In genomic region chr18:57816208-57816999, GRCh38 we compare ENCODE assay signal across 14 cellular contexts. TPM values are rescaled to one million over a fixed set of nuclear protein-coding genes. Genes with fewer than 3 reads are reported as not detected.
DNase-seq lines count a peak whose midpoint lies in the region; ATAC-seq, FAIRE-seq and TF ChIP-seq lines count a peak whose summit lies in the region.
"Had no signal": no experiment of that assay in that cellular context is flagged by ENCODE, and none has a peak within 500 bp of the region (broad histone marks: within the 10 kb centered on the region; RNA-seq: fewer than 3 reads in every experiment).

No MANE protein-coding gene starts in this region.

- H4K20me1 ChIP-seq in GM23338 (replicated peaks; ENCODE audit: insufficient read depth), result no peaks in the 10 kb centered on the region
- no peaks in the 10 kb centered on the region for H4K20me1 ChIP-seq in keratinocyte (ENCODE audit: control insufficient read depth, extremely low read depth, insufficient read depth, low read length)

- H3K27ac ChIP-seq in GM23338 (ENCODE audit: low read depth), result no peak overlapping the region
- no peak overlapping the region for H3K27ac ChIP-seq in keratinocyte (ENCODE audit: control insufficient read depth, insufficient read depth, low read length)

- H3K79me2 ChIP-seq in GM23338 (replicated peaks; ENCODE audit: insufficient read depth), result no peaks in the 10 kb centered on the region
- no peaks in the 10 kb centered on the region for H3K79me2 ChIP-seq in keratinocyte (ENCODE audit: control insufficient read depth, insufficient read depth, low read length)

- no peak for ATAC-seq in GM23338
- ATAC-seq: CD8-positive, alpha-beta T cell; Right ventricle myocardium inferior had no signal

- H3K27me3 ChIP-seq in GM23338 (ENCODE audit: insufficient read depth), result no peaks in the 10 kb centered on the region
- H3K27me3 ChIP-seq in keratinocyte (ENCODE audit: control insufficient read depth, extremely low read depth, insufficient read depth, low read length), result no peaks in the 10 kb centered on the region
- H3K27me3 ChIP-seq: BE2C had no signal

- peaks cover 4% of the 10 kb centered on the region for H3K27me3 Mint-ChIP-seq in GM23338 (ENCODE audit: insufficient read depth, low read depth, poor library complexity)
- H3K27me3 Mint-ChIP-seq in MCF 10A (ENCODE audit: insufficient read depth, unreplicated experiment), result no peaks in the 10 kb centered on the region

- H3K4me1 ChIP-seq in GM23338 (ENCODE audit: insufficient read depth) (no peaks in the 10 kb centered on the region), keratinocyte (ENCODE audit: control insufficient read depth, extremely low read depth, insufficient read depth, low read length) (peaks cover 22% of the 10 kb centered on the region)
- H3K4me1 ChIP-seq: BE2C had no signal

- no peaks in the 10 kb centered on the region for H3K9me2 ChIP-seq in GM23338 (ENCODE audit: insufficient read depth)

- H3K4me1 Mint-ChIP-seq in GM23338, result peaks cover 6% of the 10 kb centered on the region; the same call in 2 of the 3 replicates
- peaks cover 24% of the 10 kb centered on the region for H3K4me1 Mint-ChIP-seq in MCF 10A (ENCODE audit: insufficient read depth, unreplicated experiment)

- dilution Hi-C loops in keratinocyte (cut with MboI; ENCODE audit: extremely low pct_ligation_motif_present, low sequenced_read_pairs), result no loop called here

- BruUV-seq in MCF 10A (replicated peaks; lab: Mats Ljungman, UMichigan), result no TSS peak

- no peak for FAIRE-seq in keratinocyte (lab: Jason Lieb, UNC)

- no peaks in the 10 kb centered on the region for H3F3A ChIP-seq in GM23338 (replicated peaks; ENCODE audit: low read depth)

- no peaks in the 10 kb centered on the region for H3K9me3 ChIP-seq in keratinocyte (ENCODE audit: control insufficient read depth, low read depth, low read length)
- H3K9me3 ChIP-seq: BE2C had no signal

- H3K4me3 ChIP-seq in GM23338 (no peak overlapping the region), keratinocyte (ENCODE audit: control insufficient read depth in 2 of 3, extremely low read depth in 1 of 3, insufficient read depth in 2 of 3, low read depth in 1 of 3, low read length in 3 of 3) (no peak overlapping the region)

- H3K4me2 ChIP-seq in GM23338 (no peak overlapping the region), keratinocyte (ENCODE audit: control insufficient read depth, extremely low read depth, insufficient read depth, low read depth, low read length) (no peak overlapping the region)

- H3K27ac Mint-ChIP-seq in GM23338 (no peak overlapping the region), MCF 10A (ENCODE audit: low read depth, unreplicated experiment) (peak overlapping the region; percentile 16)
- H3K27ac Mint-ChIP-seq: CD8-positive, alpha-beta T cell had no signal

- no peaks in the 10 kb centered on the region for H3K36me3 ChIP-seq in GM23338 (ENCODE audit: insufficient read depth)
- no peaks in the 10 kb centered on the region for H3K36me3 ChIP-seq in keratinocyte (ENCODE audit: control insufficient read depth in 2 of 2, extremely low read depth in 1 of 2, insufficient read depth in 2 of 2, low read length in 2 of 2)
- H3K36me3 ChIP-seq: BE2C had no signal

- H3K9me3 Mint-ChIP-seq in GM23338 (peaks cover 11% of the 10 kb centered on the region), MCF 10A (ENCODE audit: unreplicated experiment) (peaks cover 14% of the 10 kb centered on the region)

- H3K36me3 Mint-ChIP-seq in GM23338 (ENCODE audit: low read depth) (no peaks in the 10 kb centered on the region), MCF 10A (ENCODE audit: insufficient read depth, unreplicated experiment) (peaks cover 6% of the 10 kb centered on the region)

- H2AFZ ChIP-seq in GM23338 (peak overlapping the region; percentile 72), keratinocyte (ENCODE audit: control insufficient read depth, low read length) (peak overlapping the region; percentile 11)

- H3K4me3 Mint-ChIP-seq in GM23338 (no peak overlapping the region), MCF 10A (ENCODE audit: unreplicated experiment) (no peak overlapping the region)
- H3K4me3 Mint-ChIP-seq: CD8-positive, alpha-beta T cell had no signal

- H3K9me1 ChIP-seq in keratinocyte (ENCODE audit: control insufficient read depth, extremely low read depth, insufficient read depth, low read length), result no peaks in the 10 kb centered on the region

- POLR2A ChIA-PET in MCF 10A (lab: Yijun Ruan, JAX), result no interaction called here

- no peak for TF ChIP-seq CTCF in GM23338 (conservative IDR thresholded peaks at IDR 0.05; ENCODE audit: low read depth in 2 of 2)
- TF ChIP-seq CTCF in MCF 10A (IDR thresholded peaks at IDR 0.05; ENCODE audit: unreplicated experiment), result no peak
- TF ChIP-seq CTCF in keratinocyte (optimal IDR thresholded peaks at IDR 0.05 in 1 of 3, IDR thresholded peaks at IDR 0.05 in 1 of 3, conservative IDR thresholded peaks at IDR 0.05 in 1 of 3; ENCODE audit: extremely low read depth in 1 of 3, insufficient read depth in 2 of 3, low read length in 3 of 3), result no peak

- CTCF ChIA-PET in MCF 10A (lab: Yijun Ruan, JAX), result no interaction called here

- H3K9ac ChIP-seq in keratinocyte (ENCODE audit: control insufficient read depth, extremely low read depth, insufficient read depth, low read length), result no peak overlapping the region

- peak; percentile 72 for DNase-seq in DMS53 (lab: John Stamatoyannopoulos, UW)
- no peak for DNase-seq in GM23338 (ENCODE audit: low spot score)
- peak; percentile 55 for DNase-seq in MCF 10A (ENCODE audit: unreplicated experiment)
- no peak for DNase-seq in keratinocyte (ENCODE audit: low read depth, low spot score)
- DNase-seq in NCI-H524 (lab: John Stamatoyannopoulos, UW), result no peak
- no peak for DNase-seq in activated CD4-positive, alpha-beta T cell treated with anti-CD3 and anti-CD28 coated beads, Interleukin-2, amount 50 U/mL, for 1 hour
- DNase-seq in NCI-H1417 treated with DMSO at 0.1 percent for 48 hours (lab: John Stamatoyannopoulos, UW), result no peak
- DNase-seq: BE2C; CD8-positive, alpha-beta T cell; GOT3; MM.1S; NCI-H2029 treated with DMSO at 0.1 percent for 48 hours; NCI-H2227 treated with DMSO at 0.1 percent for 48 hours had no signal

- intact Hi-C loops in MCF 10A (cut with micrococcal nuclease), result no loop called here

TF ChIP-seq in GM23338, 12 proteins besides CTCF, POLR2A, EP300 and RAD21:
- TF ChIP-seq ZNF114 (CRISPR knock-in tag; IDR thresholded peaks at IDR 0.05) (no peak), REST (IDR thresholded peaks at IDR 0.05; ENCODE audit: unreplicated experiment) (no peak), ZNF331 (CRISPR knock-in tag; IDR thresholded peaks at IDR 0.05; ENCODE audit: low read depth) (no peak), JUNB (IDR thresholded peaks at IDR 0.05; ENCODE audit: unreplicated experiment) (no peak), EZH2 (IDR thresholded peaks at IDR 0.05; ENCODE audit: low read depth, unreplicated experiment) (no peak)
- TF ChIP-seq, protein P1, sequence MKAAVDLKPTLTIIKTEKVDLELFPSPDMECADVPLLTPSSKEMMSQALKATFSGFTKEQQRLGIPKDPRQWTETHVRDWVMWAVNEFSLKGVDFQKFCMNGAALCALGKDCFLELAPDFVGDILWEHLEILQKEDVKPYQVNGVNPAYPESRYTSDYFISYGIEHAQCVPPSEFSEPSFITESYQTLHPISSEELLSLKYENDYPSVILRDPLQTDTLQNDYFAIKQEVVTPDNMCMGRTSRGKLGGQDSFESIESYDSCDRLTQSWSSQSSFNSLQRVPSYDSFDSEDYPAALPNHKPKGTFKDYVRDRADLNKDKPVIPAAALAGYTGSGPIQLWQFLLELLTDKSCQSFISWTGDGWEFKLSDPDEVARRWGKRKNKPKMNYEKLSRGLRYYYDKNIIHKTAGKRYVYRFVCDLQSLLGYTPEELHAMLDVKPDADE (IDR thresholded peaks at IDR 0.05), result no peak

RNA-seq across cellular contexts. Expression of gene ATP8B1, which starts 13.3 kb away (rescaled TPM):
- 3.0 and 3.9 TPM in 2 replicates for total RNA-seq in GM23338 (2014; rRNA removed; shearing (Covaris generic))
- 1.0 and 1.7 TPM in 2 replicates for polyA plus RNA-seq in GM23338 (2016; fragmentation: Nextera tagmentation; extraction: Ambion mirVana)
- 1.4 and 1.8 TPM in 2 replicates for total RNA-seq in MCF 10A (2022)
- 14.6 to 20.4 TPM (median 15.7 TPM) in 3 replicates for polyA plus RNA-seq in keratinocyte
- polyA plus RNA-seq in keratinocyte (2011; ENCODE audit: low read depth), result 19.7 TPM
- 6.4 and 11.7 TPM in 2 replicates for polyA plus RNA-seq in keratinocyte (2011; cell fraction: cytosol; rRNA removed)
- 17.7 and 22.2 TPM in 2 replicates for polyA plus RNA-seq in keratinocyte (2011; cell fraction: nucleus; rRNA removed)
- 8.7 and 8.9 TPM in 2 replicates for polyA plus RNA-seq in keratinocyte (2012; ENCODE audit: low replicate concordance)
- 8.7 to 37.3 TPM (median 21.5 TPM) in 3 replicates for polyA minus RNA-seq in keratinocyte
- polyA minus RNA-seq in keratinocyte (2011; cell fraction: cytosol; rRNA and poly(A)+ RNA removed), result 10.0 TPM
- 27.5 and 45.5 TPM in 2 replicates for polyA minus RNA-seq in keratinocyte (2011; cell fraction: nucleus; rRNA and poly(A)+ RNA removed)
- total RNA-seq: CD8-positive, alpha-beta T cell had no signal

Comparison
In these comparisons a context has a peak if more than half of its experiments do, and no peak if none do; other contexts are left out.
1. DNase-seq: peak in DMS53 (single experiment) and MCF 10A (single experiment); none in GM23338 (single experiment), keratinocyte (single experiment), NCI-H524 (0 of 2), activated CD4-positive, alpha-beta T cell treated with anti-CD3 and anti-CD28 coated beads, Interleukin-2, amount 50 U/mL, for 1 hour (single experiment) and NCI-H1417 treated with DMSO at 0.1 percent for 48 hours (single experiment).